7 cellular contexts compared by ENCODE assay signal in genomic region chr14:91374287-91374880, GRCh38. TPM values are rescaled to one million over a fixed set of nuclear protein-coding genes. Genes with fewer than 3 reads are reported as not detected.
DNase-seq lines count a peak whose midpoint lies in the region; ATAC-seq and TF ChIP-seq lines count a peak whose summit lies in the region.

No MANE protein-coding gene starts in this region.

- no peaks in the 10 kb centered on the region for H3K9me2 ChIP-seq in GM23338 (ENCODE audit: insufficient read depth)

- H3K4me3 ChIP-seq in Caco-2 (ENCODE audit: low read depth, low read length), result no peak overlapping the region
- no peak overlapping the region for H3K4me3 ChIP-seq in GM23338
- no peak overlapping the region for H3K4me3 ChIP-seq in WERI-Rb-1 (ENCODE audit: low read depth, low read length)
- no peak overlapping the region for H3K4me3 ChIP-seq in brain microvascular endothelial cell (ENCODE audit: low read depth, low read length)

- H3K27ac Mint-ChIP-seq in Caco-2 (ENCODE audit: unreplicated experiment) (peak overlapping the region; percentile 45), GM23338 (peak overlapping the region; percentile 22)

- no TSS peak for BruUV-seq in Caco-2 (replicated peaks; lab: Mats Ljungman, UMichigan)

- no peaks in the 10 kb centered on the region for H3K36me3 ChIP-seq in Caco-2 (ENCODE audit: control insufficient read depth, insufficient read depth, low read length)
- no peaks in the 10 kb centered on the region for H3K36me3 ChIP-seq in GM23338 (ENCODE audit: insufficient read depth)
- peaks cover 32% of the 10 kb centered on the region for H3K36me3 ChIP-seq in WERI-Rb-1
- H3K36me3 ChIP-seq in brain microvascular endothelial cell (replicated peaks), result no peaks in the 10 kb centered on the region

- in situ Hi-C loops in brain microvascular endothelial cell (cut with HindIII; ENCODE audit: low pct_ligation_motif_present, low sequenced_read_pairs), result no loop called here

- 0 out of 2 replicates have a peak, but pooled peaks cover 3% of the 10 kb centered on the region for H3F3A ChIP-seq in GM23338 (replicated peaks; ENCODE audit: low read depth)

- no peak overlapping the region for H2AFZ ChIP-seq in GM23338

- H3K4me2 ChIP-seq in GM23338, result no peak overlapping the region

- POLR2A ChIA-PET in Caco-2 (lab: Charles Lee), result no interaction called here

- H3K27me3 ChIP-seq in Caco-2 (replicated peaks; ENCODE audit: control insufficient read depth, insufficient read depth, low read length) (no peaks in the 10 kb centered on the region), GM23338 (ENCODE audit: insufficient read depth) (no peaks in the 10 kb centered on the region), WERI-Rb-1 (ENCODE audit: insufficient read depth, low read depth, severe bottlenecking) (no peaks in the 10 kb centered on the region), brain microvascular endothelial cell (replicated peaks) (no peaks in the 10 kb centered on the region)

- H3K27me3 Mint-ChIP-seq in Caco-2 (ENCODE audit: insufficient read depth, unreplicated experiment) (no peaks in the 10 kb centered on the region), GM23338 (ENCODE audit: insufficient read depth, low read depth, poor library complexity) (peaks cover 19% of the 10 kb centered on the region)

- TF ChIP-seq CTCF in Caco-2 (IDR thresholded peaks at IDR 0.05; ENCODE audit: insufficient read depth in 1 of 2, low read depth in 1 of 2, low read length in 1 of 2, severe bottlenecking in 1 of 2, unreplicated experiment in 1 of 2) (no peak), GM23338 (conservative IDR thresholded peaks at IDR 0.05; ENCODE audit: low read depth in 2 of 2) (no peak), WERI-Rb-1 (IDR thresholded peaks at IDR 0.05; ENCODE audit: low read depth, low read length) (no peak), brain microvascular endothelial cell (IDR thresholded peaks at IDR 0.05; ENCODE audit: low read depth, low read length, missing control alignments) (no peak)

- H3K79me2 ChIP-seq in GM23338 (replicated peaks; ENCODE audit: insufficient read depth), result peaks cover 80% of the 10 kb centered on the region

- CTCF ChIA-PET in Caco-2 (lab: Charles Lee), result interaction anchor here (0.6 to 1.0 kb wide), 2 partner anchors 12 to 51 kb away, joined by 3 to 4 read pairs; no protein-coding TSS in a partner anchor

- H3K9me3 ChIP-seq in Caco-2 (no peaks in the 10 kb centered on the region), WERI-Rb-1 (ENCODE audit: severe bottlenecking) (no peaks in the 10 kb centered on the region)

- H3K4me3 Mint-ChIP-seq in Caco-2 (ENCODE audit: unreplicated experiment) (no peak overlapping the region), GM23338 (no peak overlapping the region; the same call in 2 of the 3 replicates)

- H3K9me3 Mint-ChIP-seq in Caco-2 (ENCODE audit: unreplicated experiment), result no peaks in the 10 kb centered on the region
- H3K9me3 Mint-ChIP-seq in GM23338, result no peaks in the 10 kb centered on the region

- H4K20me1 ChIP-seq in GM23338 (replicated peaks; ENCODE audit: insufficient read depth), result peaks cover 4% of the 10 kb centered on the region

- no peak for ATAC-seq in GM23338
- ATAC-seq in GM19463 (IDR thresholded peaks at IDR 0.05; ENCODE audit: unreplicated experiment), result no peak

- H3K27ac ChIP-seq in GM23338 (ENCODE audit: low read depth) (no peak overlapping the region), WERI-Rb-1 (peak overlapping the region; percentile 62), brain microvascular endothelial cell (no peak overlapping the region)

- H3K36me3 Mint-ChIP-seq in Caco-2 (ENCODE audit: insufficient read depth, unreplicated experiment) (no peaks in the 10 kb centered on the region), GM23338 (ENCODE audit: low read depth) (no peaks in the 10 kb centered on the region; the same call in 2 of the 3 replicates)

- no peak for DNase-seq in Caco-2
- no peak for DNase-seq in GM23338 (ENCODE audit: low spot score)
- no peak for DNase-seq in WERI-Rb-1
- DNase-seq in myocyte (ENCODE audit: low read depth), result peak; percentile 90
- no peak for DNase-seq in brain microvascular endothelial cell
- DNase-seq in NCI-H2227 treated with DMSO at 0.1 percent for 48 hours (lab: John Stamatoyannopoulos, UW), result no peak

- H3K4me1 ChIP-seq in Caco-2, result no peaks in the 10 kb centered on the region
- peaks cover 39% of the 10 kb centered on the region for H3K4me1 ChIP-seq in GM23338 (ENCODE audit: insufficient read depth)

- intact Hi-C loops in Caco-2 (cut with micrococcal nuclease; ENCODE audit: unreplicated experiment), result no loop called here

- peaks cover 9% of the 10 kb centered on the region for H3K4me1 Mint-ChIP-seq in Caco-2 (ENCODE audit: low read depth, unreplicated experiment)
- H3K4me1 Mint-ChIP-seq in GM23338, result peaks cover 79% of the 10 kb centered on the region

TF ChIP-seq in GM23338, 12 proteins besides CTCF, POLR2A, EP300 and RAD21 (continues in another document):
- TF ChIP-seq REST (IDR thresholded peaks at IDR 0.05; ENCODE audit: unreplicated experiment) (no peak), ETS1 (IDR thresholded peaks at IDR 0.05) (no peak)

RNA-seq across cellular contexts. Expression of gene CCDC88C, which starts 43.2 kb away (rescaled TPM):
- total RNA-seq in Caco-2 (2022) (26.9 and 29.8 TPM in 2 replicates), myocyte (7.2 and 11.5 TPM in 2 replicates)
- total RNA-seq in GM23338 (2014; rRNA removed; shearing (Covaris generic)), result 42.1 and 60.7 TPM in 2 replicates
- polyA plus RNA-seq in GM23338 (2016; fragmentation: Nextera tagmentation; extraction: Ambion mirVana), result 20.8 and 23.6 TPM in 2 replicates
- 1.0 TPM for polyA plus RNA-seq in myocyte (2012)
